Comparison of ENCODE assay signal across 1 cellular context in the genomic region with DNA sequence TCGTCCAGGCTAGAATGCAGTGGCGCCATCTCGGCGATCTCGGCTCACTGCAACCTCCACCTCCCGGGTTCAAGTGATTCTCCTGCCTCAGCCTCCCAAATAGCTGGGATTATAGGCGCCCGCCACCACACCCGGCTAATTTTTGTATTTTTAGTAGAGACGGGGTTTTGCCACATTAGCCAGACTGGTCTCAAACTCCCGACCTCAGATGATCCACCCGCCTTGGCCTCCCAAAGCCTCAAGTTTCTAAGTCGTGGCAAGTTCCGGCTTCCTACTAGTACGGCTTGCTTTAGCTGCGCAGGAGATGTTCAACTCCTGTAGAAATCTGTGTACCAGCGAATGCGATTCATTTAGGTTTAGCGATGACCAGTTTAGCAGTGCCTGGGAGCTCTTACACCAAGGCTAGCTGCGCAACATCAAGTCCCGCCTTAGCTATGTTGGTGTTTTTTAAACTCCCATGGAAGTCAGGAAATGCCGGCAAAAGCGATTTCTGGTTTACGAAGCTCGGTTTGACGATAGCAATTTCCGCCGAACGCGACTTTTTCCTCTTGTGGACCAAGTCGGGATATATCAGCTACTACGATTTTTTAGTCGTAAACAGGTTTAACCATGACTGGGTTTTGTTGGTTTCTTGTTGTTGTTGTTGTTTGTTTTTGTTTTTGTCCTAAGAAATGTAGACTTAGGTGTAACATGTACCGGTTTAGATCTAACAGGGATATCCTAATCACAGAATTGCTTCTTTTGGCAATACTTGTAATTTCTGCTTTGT.
A peak's percentile ranks its signal among the peaks of the same experiment; 100 is the strongest.
TF ChIP-seq lines count a peak whose summit lies in the region.

No MANE protein-coding gene starts in this region.

TF ChIP-seq in K562, 482 proteins besides CTCF, POLR2A, EP300 and RAD21 (continued from another document and continues in another):
- TF ChIP-seq, protein P1, sequence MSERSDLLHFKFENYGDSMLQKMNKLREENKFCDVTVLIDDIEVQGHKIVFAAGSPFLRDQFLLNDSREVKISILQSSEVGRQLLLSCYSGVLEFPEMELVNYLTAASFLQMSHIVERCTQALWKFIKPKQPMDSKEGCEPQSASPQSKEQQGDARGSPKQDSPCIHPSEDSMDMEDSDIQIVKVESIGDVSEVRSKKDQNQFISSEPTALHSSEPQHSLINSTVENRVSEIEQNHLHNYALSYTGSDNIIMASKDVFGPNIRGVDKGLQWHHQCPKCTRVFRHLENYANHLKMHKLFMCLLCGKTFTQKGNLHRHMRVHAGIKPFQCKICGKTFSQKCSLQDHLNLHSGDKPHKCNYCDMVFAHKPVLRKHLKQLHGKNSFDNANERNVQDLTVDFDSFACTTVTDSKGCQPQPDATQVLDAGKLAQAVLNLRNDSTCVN (CRISPR knock-in tag; IDR thresholded peaks at IDR 0.05): peak; percentile 64; the same call in 1 of the 2 replicates
- TF ChIP-seq ELF1 (tag; IDR thresholded peaks at IDR 0.05): peak; percentile 37; the same call in 1 of the 2 replicates
- TF ChIP-seq, protein P2, sequence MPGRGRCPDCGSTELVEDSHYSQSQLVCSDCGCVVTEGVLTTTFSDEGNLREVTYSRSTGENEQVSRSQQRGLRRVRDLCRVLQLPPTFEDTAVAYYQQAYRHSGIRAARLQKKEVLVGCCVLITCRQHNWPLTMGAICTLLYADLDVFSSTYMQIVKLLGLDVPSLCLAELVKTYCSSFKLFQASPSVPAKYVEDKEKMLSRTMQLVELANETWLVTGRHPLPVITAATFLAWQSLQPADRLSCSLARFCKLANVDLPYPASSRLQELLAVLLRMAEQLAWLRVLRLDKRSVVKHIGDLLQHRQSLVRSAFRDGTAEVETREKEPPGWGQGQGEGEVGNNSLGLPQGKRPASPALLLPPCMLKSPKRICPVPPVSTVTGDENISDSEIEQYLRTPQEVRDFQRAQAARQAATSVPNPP (IDR thresholded peaks at IDR 0.05; ENCODE audit: borderline replicate concordance, insufficient read depth, insufficient read length): no peak
- no peak for TF ChIP-seq TAF15 (IDR thresholded peaks at IDR 0.05; ENCODE audit: low read depth, low read length)
- peak in 1 of 2 experiments; percentile 58 for TF ChIP-seq NCOA2 (IDR thresholded peaks at IDR 0.05; ENCODE audit: partially characterized antibody in 2 of 2)
- TF ChIP-seq ZNF830 (CRISPR knock-in tag; IDR thresholded peaks at IDR 0.05): no peak
- TF ChIP-seq TEAD2 (tag; IDR thresholded peaks at IDR 0.05): peak; percentile 8; the same call in 1 of the 2 replicates
- no peak for TF ChIP-seq DMBX1 (CRISPR knock-in tag; IDR thresholded peaks at IDR 0.05; ENCODE audit: borderline replicate concordance)
- TF ChIP-seq CSDE1 (IDR thresholded peaks at IDR 0.05): 0 out of 4 replicates have a peak, but pooled peaks of 1 of the 2 experiments have one; percentile 45
- no peak for TF ChIP-seq RCOR1 (IDR thresholded peaks at IDR 0.05; ENCODE audit: borderline replicate concordance in 1 of 2, low read depth in 2 of 2, low read length in 2 of 2)
- no peak for TF ChIP-seq ZNF586 (CRISPR knock-in tag; conservative IDR thresholded peaks at IDR 0.05)
- TF ChIP-seq, protein P3, sequence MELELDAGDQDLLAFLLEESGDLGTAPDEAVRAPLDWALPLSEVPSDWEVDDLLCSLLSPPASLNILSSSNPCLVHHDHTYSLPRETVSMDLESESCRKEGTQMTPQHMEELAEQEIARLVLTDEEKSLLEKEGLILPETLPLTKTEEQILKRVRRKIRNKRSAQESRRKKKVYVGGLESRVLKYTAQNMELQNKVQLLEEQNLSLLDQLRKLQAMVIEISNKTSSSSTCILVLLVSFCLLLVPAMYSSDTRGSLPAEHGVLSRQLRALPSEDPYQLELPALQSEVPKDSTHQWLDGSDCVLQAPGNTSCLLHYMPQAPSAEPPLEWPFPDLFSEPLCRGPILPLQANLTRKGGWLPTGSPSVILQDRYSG (tag; conservative IDR thresholded peaks at IDR 0.05; ENCODE audit: low read depth): peak; percentile 60
- TF ChIP-seq MED1 (CRISPR knock-in tag; IDR thresholded peaks at IDR 0.05; ENCODE audit: borderline replicate concordance): no peak
- TF ChIP-seq ARID2 (IDR thresholded peaks at IDR 0.05): 0 out of 2 replicates have a peak, but pooled peaks have one; percentile 43
- TF ChIP-seq GABPA (tag; conservative IDR thresholded peaks at IDR 0.05; ENCODE audit: low read depth): peak; percentile 60; the same call in 1 of the 2 replicates
- TF ChIP-seq ZSCAN29 (IDR thresholded peaks at IDR 0.05): peak; percentile 57; the same call in 1 of the 2 replicates
- TF ChIP-seq CBFA2T3 (IDR thresholded peaks at IDR 0.05): no peak
- TF ChIP-seq ZNF717 (CRISPR knock-in tag; IDR thresholded peaks at IDR 0.05): no peak
- TF ChIP-seq OTX1 (CRISPR knock-in tag; IDR thresholded peaks at IDR 0.05): peak; percentile 39; the same call in 1 of the 2 replicates
- no peak for TF ChIP-seq TFAM (CRISPR knock-in tag; conservative IDR thresholded peaks at IDR 0.05)
- TF ChIP-seq, protein P4, sequence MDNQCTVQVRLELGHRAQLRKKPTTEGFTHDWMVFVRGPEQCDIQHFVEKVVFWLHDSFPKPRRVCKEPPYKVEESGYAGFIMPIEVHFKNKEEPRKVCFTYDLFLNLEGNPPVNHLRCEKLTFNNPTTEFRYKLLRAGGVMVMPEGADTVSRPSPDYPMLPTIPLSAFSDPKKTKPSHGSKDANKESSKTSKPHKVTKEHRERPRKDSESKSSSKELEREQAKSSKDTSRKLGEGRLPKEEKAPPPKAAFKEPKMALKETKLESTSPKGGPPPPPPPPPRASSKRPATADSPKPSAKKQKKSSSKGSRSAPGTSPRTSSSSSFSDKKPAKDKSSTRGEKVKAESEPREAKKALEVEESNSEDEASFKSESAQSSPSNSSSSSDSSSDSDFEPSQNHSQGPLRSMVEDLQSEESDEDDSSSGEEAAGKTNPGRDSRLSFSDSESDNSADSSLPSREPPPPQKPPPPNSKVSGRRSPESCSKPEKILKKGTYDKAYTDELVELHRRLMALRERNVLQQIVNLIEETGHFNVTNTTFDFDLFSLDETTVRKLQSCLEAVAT (IDR thresholded peaks at IDR 0.05): peak in 1 of 2 experiments; percentile 61; a peak in 2 of 4 replicates
- peak; percentile 58; the same call in 1 of the 2 replicates for TF ChIP-seq MIER1 (IDR thresholded peaks at IDR 0.05; ENCODE audit: low read depth)
- no peak for TF ChIP-seq ZNF354B (CRISPR knock-in tag; IDR thresholded peaks at IDR 0.05)
- peak; percentile 91; the same call in 1 of the 2 replicates for TF ChIP-seq GTF2E2 (tag; IDR thresholded peaks at IDR 0.05)
- TF ChIP-seq BRD9 (IDR thresholded peaks at IDR 0.05; ENCODE audit: low read depth, partially characterized antibody): peak; percentile 19
- TF ChIP-seq, protein P5, sequence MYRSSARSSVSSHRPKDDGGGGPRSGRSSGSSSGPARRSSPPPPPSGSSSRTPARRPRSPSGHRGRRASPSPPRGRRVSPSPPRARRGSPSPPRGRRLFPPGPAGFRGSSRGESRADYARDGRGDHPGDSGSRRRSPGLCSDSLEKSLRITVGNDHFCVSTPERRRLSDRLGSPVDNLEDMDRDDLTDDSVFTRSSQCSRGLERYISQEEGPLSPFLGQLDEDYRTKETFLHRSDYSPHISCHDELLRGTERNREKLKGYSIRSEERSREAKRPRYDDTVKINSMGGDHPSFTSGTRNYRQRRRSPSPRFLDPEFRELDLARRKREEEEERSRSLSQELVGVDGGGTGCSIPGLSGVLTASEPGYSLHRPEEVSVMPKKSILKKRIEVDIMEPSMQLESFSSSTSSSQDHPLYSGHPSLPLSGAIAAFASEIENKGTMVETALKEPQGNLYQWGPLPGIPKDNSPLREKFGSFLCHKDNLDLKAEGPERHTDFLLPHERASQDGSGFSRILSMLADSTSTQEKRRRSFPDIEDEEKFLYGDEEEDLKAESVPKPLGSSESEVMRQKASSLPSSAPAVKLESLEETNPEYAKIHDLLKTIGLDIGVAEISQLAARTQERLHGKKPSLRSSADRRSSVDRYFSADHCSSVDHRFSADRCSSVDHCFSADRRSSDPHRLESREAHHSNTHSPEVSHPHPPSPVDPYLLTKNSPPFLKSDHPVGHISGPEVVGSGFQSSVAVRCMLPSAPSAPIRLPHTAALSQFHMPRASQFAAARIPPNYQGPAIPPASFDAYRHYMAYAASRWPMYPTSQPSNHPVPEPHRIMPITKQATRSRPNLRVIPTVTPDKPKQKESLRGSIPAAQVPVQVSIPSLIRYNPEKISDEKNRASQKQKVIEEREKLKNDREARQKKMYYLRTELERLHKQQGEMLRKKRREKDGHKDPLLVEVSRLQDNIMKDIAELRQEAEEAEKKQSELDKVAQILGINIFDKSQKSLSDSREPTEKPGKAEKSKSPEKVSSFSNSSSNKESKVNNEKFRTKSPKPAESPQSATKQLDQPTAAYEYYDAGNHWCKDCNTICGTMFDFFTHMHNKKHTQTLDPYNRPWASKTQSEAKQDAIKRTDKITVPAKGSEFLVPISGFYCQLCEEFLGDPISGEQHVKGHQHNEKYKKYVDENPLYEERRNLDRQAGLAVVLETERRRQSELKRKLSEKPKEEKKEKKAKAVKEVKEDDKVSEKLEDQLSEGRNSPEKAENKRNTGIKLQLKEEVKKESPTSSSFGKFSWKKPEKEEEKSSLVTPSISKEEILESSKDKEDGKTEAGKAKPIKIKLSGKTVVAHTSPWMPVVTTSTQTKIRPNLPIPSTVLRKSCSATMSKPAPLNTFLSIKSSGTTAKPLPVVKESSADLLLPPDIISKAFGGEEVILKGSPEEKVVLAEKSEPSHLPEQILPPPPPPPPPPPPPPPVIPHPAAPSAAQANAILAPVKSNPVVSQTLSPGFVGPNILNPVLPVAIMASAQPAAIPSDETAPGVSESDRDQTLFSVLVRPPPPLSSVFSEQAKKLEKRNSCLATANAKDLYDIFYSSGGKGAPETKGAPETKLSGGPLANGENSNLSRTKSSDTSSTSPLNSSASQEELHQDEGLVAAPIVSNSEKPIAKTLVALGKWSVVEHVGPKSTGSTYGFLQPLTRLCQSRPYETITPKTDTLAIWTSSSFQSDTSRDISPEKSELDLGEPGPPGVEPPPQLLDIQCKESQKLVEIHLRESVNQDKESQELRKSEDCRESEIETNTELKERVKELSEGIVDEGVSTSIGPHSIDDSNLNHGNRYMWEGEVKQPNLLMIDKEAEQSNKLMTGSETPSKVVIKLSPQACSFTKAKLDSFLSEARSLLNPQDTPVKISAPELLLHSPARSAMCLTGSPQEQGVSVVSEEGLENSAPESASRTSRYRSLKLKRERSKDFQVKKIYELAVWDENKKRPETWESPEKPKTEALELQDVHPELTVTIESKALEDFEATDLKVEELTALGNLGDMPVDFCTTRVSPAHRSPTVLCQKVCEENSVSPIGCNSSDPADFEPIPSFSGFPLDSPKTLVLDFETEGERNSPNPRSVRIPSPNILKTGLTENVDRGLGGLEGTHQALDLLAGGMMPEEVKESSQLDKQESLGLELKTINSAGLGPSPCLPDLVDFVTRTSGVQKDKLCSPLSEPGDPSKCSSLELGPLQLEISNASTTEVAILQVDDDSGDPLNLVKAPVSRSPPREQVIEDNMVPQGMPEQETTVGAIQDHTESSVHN (IDR thresholded peaks at IDR 0.05; ENCODE audit: borderline replicate concordance in 1 of 2, low read depth in 1 of 2): no peak
- peak in 1 of 2 experiments; percentile 18; a peak in 1 of 4 replicates for TF ChIP-seq TRIM24 (IDR thresholded peaks at IDR 0.05)
- peak; percentile 60 for TF ChIP-seq NFRKB (IDR thresholded peaks at IDR 0.05; ENCODE audit: low read depth)
- TF ChIP-seq, protein P6, sequence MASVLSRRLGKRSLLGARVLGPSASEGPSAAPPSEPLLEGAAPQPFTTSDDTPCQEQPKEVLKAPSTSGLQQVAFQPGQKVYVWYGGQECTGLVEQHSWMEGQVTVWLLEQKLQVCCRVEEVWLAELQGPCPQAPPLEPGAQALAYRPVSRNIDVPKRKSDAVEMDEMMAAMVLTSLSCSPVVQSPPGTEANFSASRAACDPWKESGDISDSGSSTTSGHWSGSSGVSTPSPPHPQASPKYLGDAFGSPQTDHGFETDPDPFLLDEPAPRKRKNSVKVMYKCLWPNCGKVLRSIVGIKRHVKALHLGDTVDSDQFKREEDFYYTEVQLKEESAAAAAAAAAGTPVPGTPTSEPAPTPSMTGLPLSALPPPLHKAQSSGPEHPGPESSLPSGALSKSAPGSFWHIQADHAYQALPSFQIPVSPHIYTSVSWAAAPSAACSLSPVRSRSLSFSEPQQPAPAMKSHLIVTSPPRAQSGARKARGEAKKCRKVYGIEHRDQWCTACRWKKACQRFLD (CRISPR knock-in tag; IDR thresholded peaks at IDR 0.05): no peak; the same call in 1 of the 2 replicates
- TF ChIP-seq SMAD4 (CRISPR knock-in tag; conservative IDR thresholded peaks at IDR 0.05): 0 out of 2 replicates have a peak, but pooled peaks have one; percentile 37
- TF ChIP-seq, protein P7, sequence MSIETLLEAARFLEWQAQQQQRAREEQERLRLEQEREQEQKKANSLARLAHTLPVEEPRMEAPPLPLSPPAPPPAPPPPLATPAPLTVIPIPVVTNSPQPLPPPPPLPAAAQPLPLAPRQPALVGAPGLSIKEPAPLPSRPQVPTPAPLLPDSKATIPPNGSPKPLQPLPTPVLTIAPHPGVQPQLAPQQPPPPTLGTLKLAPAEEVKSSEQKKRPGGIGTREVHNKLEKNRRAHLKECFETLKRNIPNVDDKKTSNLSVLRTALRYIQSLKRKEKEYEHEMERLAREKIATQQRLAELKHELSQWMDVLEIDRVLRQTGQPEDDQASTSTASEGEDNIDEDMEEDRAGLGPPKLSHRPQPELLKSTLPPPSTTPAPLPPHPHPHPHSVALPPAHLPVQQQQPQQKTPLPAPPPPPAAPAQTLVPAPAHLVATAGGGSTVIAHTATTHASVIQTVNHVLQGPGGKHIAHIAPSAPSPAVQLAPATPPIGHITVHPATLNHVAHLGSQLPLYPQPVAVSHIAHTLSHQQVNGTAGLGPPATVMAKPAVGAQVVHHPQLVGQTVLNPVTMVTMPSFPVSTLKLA (conservative IDR thresholded peaks at IDR 0.05): peak in 1 of 2 experiments; percentile 16; a peak in 1 of 4 replicates
- peak; percentile 53; the same call in 1 of the 2 replicates for TF ChIP-seq FOSL1 (tag; conservative IDR thresholded peaks at IDR 0.05)
- TF ChIP-seq SAP30 (IDR thresholded peaks at IDR 0.05; ENCODE audit: borderline replicate concordance, insufficient read depth, low read depth, low read length, poor library complexity, severe bottlenecking): no peak
- no peak for TF ChIP-seq FOXA1 (IDR thresholded peaks at IDR 0.05; ENCODE audit: borderline replicate concordance)
- TF ChIP-seq, protein P8, sequence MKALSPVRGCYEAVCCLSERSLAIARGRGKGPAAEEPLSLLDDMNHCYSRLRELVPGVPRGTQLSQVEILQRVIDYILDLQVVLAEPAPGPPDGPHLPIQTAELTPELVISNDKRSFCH (CRISPR knock-in tag; IDR thresholded peaks at IDR 0.05): no peak
- TF ChIP-seq, protein P8 (tag; IDR thresholded peaks at IDR 0.05): 0 out of 2 replicates have a peak, but pooled peaks have one; percentile 44
- 0 out of 2 replicates have a peak, but pooled peaks have one; percentile 15 for TF ChIP-seq NCOA6 (IDR thresholded peaks at IDR 0.05)
- TF ChIP-seq EHMT2 (IDR thresholded peaks at IDR 0.05): no peak
- peak; percentile 9 for TF ChIP-seq TOE1 (IDR thresholded peaks at IDR 0.05; ENCODE audit: borderline replicate concordance)
- TF ChIP-seq TOE1 (CRISPR knock-in tag; IDR thresholded peaks at IDR 0.05; ENCODE audit: borderline replicate concordance, low read depth): no peak
- peak; percentile 22 for TF ChIP-seq NBN (IDR thresholded peaks at IDR 0.05; ENCODE audit: low read depth)
- TF ChIP-seq KLF10 (CRISPR knock-in tag; IDR thresholded peaks at IDR 0.05): no peak
